9 cellular contexts compared by ENCODE assay signal in genomic region chr17:50687200-50688066, GRCh38. TPM values are rescaled to one million over a fixed set of nuclear protein-coding genes. Genes with fewer than 3 reads are reported as not detected.
A peak's percentile ranks its signal among the peaks of the same experiment; 100 is the strongest.
DNase-seq lines count a peak whose midpoint lies in the region; ATAC-seq, FAIRE-seq and TF ChIP-seq lines count a peak whose summit lies in the region.
"Had no signal": no experiment of that assay in that cellular context is flagged by ENCODE, and none has a peak within 500 bp of the region (broad histone marks: within the 10 kb centered on the region; RNA-seq: fewer than 3 reads in every experiment).

No MANE protein-coding gene starts in this region.

- intact Hi-C loops in HepG2 (cut with micrococcal nuclease; ENCODE audit: unreplicated experiment) (loop anchor here (2.0 kb wide), 1 partner anchor 53 kb away; the partner anchor contains the start of gene ABCC3), transverse colon (cut with DNase I; ENCODE audit: low total_unique reads) (no loop called here), head of caudate nucleus (cut with DNase I) (no loop called here)

- FAIRE-seq in HepG2 (lab: Jason Lieb, UNC): no peak

- H3K36me3 ChIP-seq in HepG2 (replicated peaks in 1 of 2; ENCODE audit: control insufficient read depth in 1 of 2, insufficient read depth in 2 of 2, low read length in 2 of 2): no peaks in the 10 kb centered on the region
- H3K36me3 ChIP-seq in transverse colon: no peaks in the 10 kb centered on the region

- no peak overlapping the region for H3K4me3 Mint-ChIP-seq in brain
- H3K4me3 Mint-ChIP-seq: T-cell had no signal

- peaks cover 18% of the 10 kb centered on the region for H3K79me2 ChIP-seq in HepG2 (ENCODE audit: insufficient read depth, low read length)

- H3K27ac Mint-ChIP-seq in brain: peak overlapping the region in 4 of 5 experiments; percentile 8 to 91 (median 62)
- H3K27ac Mint-ChIP-seq: T-cell had no signal

- CTCF ChIA-PET in HepG2 (lab: Yijun Ruan, JAX; ENCODE audit: low intra/inter-chr PET ratio, low total read pairs): no interaction called here

- peak; percentile 59 for ATAC-seq in HepG2
- ATAC-seq in left lobe of liver: no peak
- ATAC-seq: T-cell had no signal

- POLR2A ChIA-PET in HepG2 (lab: Yijun Ruan, JAX): interaction anchor here (0.8 to 21.3 kb wide), 17 partner anchors 7 to 208 kb away, joined by 3 to 839 read pairs (median 5); partner anchors contain the start of genes ABCC3, ANKRD40, CACNA1G and LUC7L3

- peaks cover 0 to 7% (median 0%) of the 10 kb centered on the region in 5 experiments for H3K9me3 Mint-ChIP-seq in brain
- H3K9me3 Mint-ChIP-seq: T-cell had no signal

- H3K4me1 Mint-ChIP-seq in brain: peaks cover 64% of the 10 kb centered on the region

- WGBS in HepG2 (ENCODE audit: low lambda C conversion rate): 41% methylated on average over 16 of the region's 16 CpGs
- WGBS in transverse colon (ENCODE audit: low coverage in 1 of 2), 2 donors: 79 to 81% methylated on average over 3 to 16 of the region's 16 CpGs

- H3K27me3 ChIP-seq in HepG2 (ENCODE audit: control insufficient read depth in 1 of 2, insufficient read depth in 2 of 2, low read length in 2 of 2) (no peaks in the 10 kb centered on the region; a peak in 1 of 5 replicates), transverse colon (no peaks in the 10 kb centered on the region)

- no peaks in the 10 kb centered on the region for H4K20me1 ChIP-seq in HepG2 (ENCODE audit: insufficient read depth, low read length)

- H3K9ac ChIP-seq in HepG2 (ENCODE audit: insufficient read depth, low read depth, low read length): peak overlapping the region; percentile 87

- peaks cover 99% of the 10 kb centered on the region for H3K4me1 ChIP-seq in HepG2 (ENCODE audit: insufficient read depth, low read length)
- H3K4me1 ChIP-seq in transverse colon: peaks cover 43 to 84% (median 69%) of the 10 kb centered on the region in 4 donors

- H3K4me3 ChIP-seq in HepG2 (replicated peaks in 1 of 3; ENCODE audit: insufficient read depth in 1 of 3, low read depth in 2 of 3, low read length in 3 of 3): peak overlapping the region; percentile 32 to 75 (median 39)
- no peak overlapping the region for H3K4me3 ChIP-seq in transverse colon

- DNase-seq in DMS 273 (lab: John Stamatoyannopoulos, UW; ENCODE audit: unreplicated experiment): peak; percentile 48
- no peak for DNase-seq in DMS 273 treated with DMSO at 0.1 percent for 48 hours (lab: John Stamatoyannopoulos, UW)
- peak; percentile 85 for DNase-seq in HepG2 (ENCODE audit: low spot score)
- DNase-seq in transverse colon: no peak
- DNase-seq in head of caudate nucleus: no peak
- no peak for DNase-seq in dedifferentiated amniotic fluid mesenchymal stem cell (ENCODE audit: extremely low spot score)
- no peak for DNase-seq in left lobe of liver (ENCODE audit: low spot score)
- DNase-seq: T-cell had no signal

- BruUV-seq in HepG2 (replicated peaks; lab: Mats Ljungman, UMichigan): TSS peak; percentile 84

- TF ChIP-seq POLR2A in HepG2 (IDR thresholded peaks at IDR 0.05; ENCODE audit: insufficient read depth in 1 of 2, low read depth in 2 of 2, low read length in 2 of 2) (no peak), transverse colon (IDR thresholded peaks at IDR 0.05) (no peak)

- H3K9me3 ChIP-seq in HepG2 (ENCODE audit: low read length) (no peaks in the 10 kb centered on the region), transverse colon (no peaks in the 10 kb centered on the region)

- TF ChIP-seq EP300 in HepG2 (IDR thresholded peaks at IDR 0.05; ENCODE audit: low read depth in 2 of 2, low read length in 2 of 2) (peak in 1 of 2 experiments; percentile 37; a peak in 2 of 4 replicates), HepG2 (CRISPR knock-in tag; IDR thresholded peaks at IDR 0.05; ENCODE audit: borderline replicate concordance) (0 out of 2 replicates have a peak, but pooled peaks have one; percentile 55), transverse colon (IDR thresholded peaks at IDR 0.05; ENCODE audit: low read depth) (no peak)

- peaks cover 5% of the 10 kb centered on the region for H3K27me3 Mint-ChIP-seq in brain

- no peak overlapping the region for H2AFZ ChIP-seq in HepG2 (ENCODE audit: low read length)

- no peak for TF ChIP-seq CTCF in brain (conservative IDR thresholded peaks at IDR 0.05)
- peak; percentile 12; the same call in 1 of the 2 replicates for TF ChIP-seq CTCF in HepG2 (CRISPR knock-in tag; IDR thresholded peaks at IDR 0.05)
- no peak for TF ChIP-seq CTCF in transverse colon (IDR thresholded peaks at IDR 0.05)

- H3K4me2 ChIP-seq in HepG2 (ENCODE audit: low read depth, low read length): peak overlapping the region; percentile 93

- TF ChIP-seq RAD21 in HepG2 (CRISPR knock-in tag; IDR thresholded peaks at IDR 0.05): peak; percentile 70

- in situ Hi-C loops in HepG2 (cut with HindIII; ENCODE audit: extremely low pct_ligation_motif_present, low pct_unique_long_range_greater_than_20kb) (no loop called here), transverse colon (cut with MboI; ENCODE audit: low pct_ligation_motif_present in 1 of 4, low pct_unique_long_range_greater_than_20kb in 1 of 4, low sequenced_read_pairs in 3 of 4) (no loop called here)

- H3K27ac ChIP-seq in HepG2 (ENCODE audit: extremely low read length, insufficient read depth, low read length) (peak overlapping the region; percentile 99), transverse colon (peak overlapping the region; percentile 85 to 89 (median 88))

- peaks cover under 1% of the 10 kb centered on the region for H3K36me3 Mint-ChIP-seq in brain

RNA-seq across cellular contexts. Expression of gene ANKRD40, which starts 20.3 kb away (rescaled TPM):
- polyA plus RNA-seq in brain (ENCODE audit: insufficient read depth, low read depth, low replicate concordance) (49.0 TPM), HepG2 (2011; rRNA removed) (30.2 and 35.0 TPM in 2 replicates)
- total RNA-seq in HepG2 (2016; rRNA removed; fragmentation: Illumina TruSeq; extraction: Trizol) (46.4 and 52.4 TPM in 2 replicates), transverse colon (10 to 100 TPM; 18.7 to 30.8 (median 24.2) TPM), left lobe of liver (15.6 TPM)
- 14.8 and 17.0 TPM in 2 replicates for total RNA-seq in HepG2 (2016; cell fraction: cytosol; rRNA removed; fragmentation: Illumina TruSeq; extraction: Trizol; ENCODE audit: low read depth)
- 43.9 and 45.1 TPM in 2 replicates for total RNA-seq in HepG2 (2016; cell fraction: insoluble cytoplasmic fraction; rRNA removed; fragmentation: Illumina TruSeq; extraction: Trizol)
- 53.6 and 57.7 TPM in 2 replicates for total RNA-seq in HepG2 (2016; cell fraction: membrane; rRNA removed; fragmentation: Illumina TruSeq; extraction: Trizol)
- total RNA-seq in HepG2 (2016; cell fraction: nucleus; rRNA removed; fragmentation: Illumina TruSeq; extraction: Trizol): 27.7 and 32.1 TPM in 2 replicates
- polyA plus RNA-seq in HepG2 (2011; cell fraction: cytosol; rRNA removed): 20.9 and 27.5 TPM in 2 replicates
- polyA plus RNA-seq in HepG2 (2011; cell fraction: nucleus; rRNA removed): 14.0 and 17.7 TPM in 2 replicates
- 25.7 and 26.1 TPM in 2 replicates for polyA plus RNA-seq in HepG2 (2012)
- polyA plus RNA-seq in HepG2 (2016; cell fraction: cytosol; fragmentation: Illumina TruSeq; extraction: Trizol; ENCODE audit: low read depth): 12.7 TPM in 2 replicates
- polyA plus RNA-seq in HepG2 (2016; cell fraction: insoluble cytoplasmic fraction; fragmentation: Illumina TruSeq; extraction: Trizol; ENCODE audit: low read depth): 37.2 and 46.0 TPM in 2 replicates
- polyA plus RNA-seq in HepG2 (2016; cell fraction: membrane; fragmentation: Illumina TruSeq; extraction: Trizol; ENCODE audit: low read depth): 34.9 and 37.7 TPM in 2 replicates
- 52.0 and 58.7 TPM in 2 replicates for polyA plus RNA-seq in HepG2 (2016; cell fraction: nucleus; fragmentation: Illumina TruSeq; extraction: Trizol; ENCODE audit: insufficient read depth, low read depth)
- polyA minus RNA-seq in HepG2 (2011; rRNA and poly(A)+ RNA removed; ENCODE audit: low replicate concordance): 22.7 and 24.6 TPM in 2 replicates
- 31.7 and 31.9 TPM in 2 replicates for polyA minus RNA-seq in HepG2 (2011; cell fraction: cytosol; rRNA and poly(A)+ RNA removed)
- polyA minus RNA-seq in HepG2 (2011; cell fraction: nucleus; rRNA and poly(A)+ RNA removed): 21.2 and 23.9 TPM in 2 replicates

RNA-seq across cellular contexts. Expression of gene LUC7L3, which starts 32.0 kb away (rescaled TPM):
- 34.1 TPM for polyA plus RNA-seq in brain (ENCODE audit: insufficient read depth, low read depth, low replicate concordance)
- 60.2 and 108 TPM in 2 replicates for total RNA-seq in HepG2 (2016; rRNA removed; fragmentation: Illumina TruSeq; extraction: Trizol)
- total RNA-seq in HepG2 (2016; cell fraction: cytosol; rRNA removed; fragmentation: Illumina TruSeq; extraction: Trizol; ENCODE audit: low read depth): 18.8 and 26.1 TPM in 2 replicates
- 62.5 and 109 TPM in 2 replicates for total RNA-seq in HepG2 (2016; cell fraction: insoluble cytoplasmic fraction; rRNA removed; fragmentation: Illumina TruSeq; extraction: Trizol)
- total RNA-seq in HepG2 (2016; cell fraction: membrane; rRNA removed; fragmentation: Illumina TruSeq; extraction: Trizol): 14.5 and 18.9 TPM in 2 replicates
- total RNA-seq in HepG2 (2016; cell fraction: nucleus; rRNA removed; fragmentation: Illumina TruSeq; extraction: Trizol): 195 TPM in 2 replicates
- polyA plus RNA-seq in HepG2 (2011; rRNA removed): 95.9 and 120 TPM in 2 replicates
- 30.0 and 34.7 TPM in 2 replicates for polyA plus RNA-seq in HepG2 (2011; cell fraction: cytosol; rRNA removed)
- 415 and 478 TPM in 2 replicates for polyA plus RNA-seq in HepG2 (2011; cell fraction: nucleus; rRNA removed)
- 194 and 235 TPM in 2 replicates for polyA plus RNA-seq in HepG2 (2012)
- polyA plus RNA-seq in HepG2 (2016; cell fraction: cytosol; fragmentation: Illumina TruSeq; extraction: Trizol; ENCODE audit: low read depth): 7.1 and 8.6 TPM in 2 replicates
- 136 and 147 TPM in 2 replicates for polyA plus RNA-seq in HepG2 (2016; cell fraction: insoluble cytoplasmic fraction; fragmentation: Illumina TruSeq; extraction: Trizol; ENCODE audit: low read depth)
- 13.0 and 18.1 TPM in 2 replicates for polyA plus RNA-seq in HepG2 (2016; cell fraction: membrane; fragmentation: Illumina TruSeq; extraction: Trizol; ENCODE audit: low read depth)
- 530 TPM in 2 replicates for polyA plus RNA-seq in HepG2 (2016; cell fraction: nucleus; fragmentation: Illumina TruSeq; extraction: Trizol; ENCODE audit: insufficient read depth, low read depth)
- polyA minus RNA-seq in HepG2 (2011; rRNA and poly(A)+ RNA removed; ENCODE audit: low replicate concordance): 33.0 and 52.4 TPM in 2 replicates
- 14.1 and 14.4 TPM in 2 replicates for polyA minus RNA-seq in HepG2 (2011; cell fraction: cytosol; rRNA and poly(A)+ RNA removed)
- 321 and 363 TPM in 2 replicates for polyA minus RNA-seq in HepG2 (2011; cell fraction: nucleus; rRNA and poly(A)+ RNA removed)
- 100 to 1,000 TPM in 3 of 4 donors, 10 to 100 TPM in 1; 62.8 to 984 (median 159) TPM for total RNA-seq in transverse colon
- total RNA-seq in left lobe of liver: 43.6 TPM

RNA-seq across cellular contexts. Expression of gene ABCC3, which starts 52.8 kb away (rescaled TPM):
- polyA plus RNA-seq in brain (ENCODE audit: insufficient read depth, low read depth, low replicate concordance): 0.97 TPM
- total RNA-seq in HepG2 (2016; rRNA removed; fragmentation: Illumina TruSeq; extraction: Trizol): 18.0 and 25.2 TPM in 2 replicates
- 13.3 and 13.8 TPM in 2 replicates for total RNA-seq in HepG2 (2016; cell fraction: cytosol; rRNA removed; fragmentation: Illumina TruSeq; extraction: Trizol; ENCODE audit: low read depth)
- 14.4 and 28.1 TPM in 2 replicates for total RNA-seq in HepG2 (2016; cell fraction: insoluble cytoplasmic fraction; rRNA removed; fragmentation: Illumina TruSeq; extraction: Trizol)
- 23.1 and 25.2 TPM in 2 replicates for total RNA-seq in HepG2 (2016; cell fraction: membrane; rRNA removed; fragmentation: Illumina TruSeq; extraction: Trizol)
- 38.6 and 38.7 TPM in 2 replicates for total RNA-seq in HepG2 (2016; cell fraction: nucleus; rRNA removed; fragmentation: Illumina TruSeq; extraction: Trizol)
- 50.5 and 50.7 TPM in 2 replicates for polyA plus RNA-seq in HepG2 (2011; rRNA removed)
- polyA plus RNA-seq in HepG2 (2011; cell fraction: cytosol; rRNA removed): 19.0 and 24.0 TPM in 2 replicates
- polyA plus RNA-seq in HepG2 (2011; cell fraction: nucleus; rRNA removed): 331 and 391 TPM in 2 replicates
- polyA plus RNA-seq in HepG2 (2012): 15.7 and 38.4 TPM in 2 replicates
- polyA plus RNA-seq in HepG2 (2016; cell fraction: cytosol; fragmentation: Illumina TruSeq; extraction: Trizol; ENCODE audit: low read depth): 15.1 and 15.9 TPM in 2 replicates
- polyA plus RNA-seq in HepG2 (2016; cell fraction: insoluble cytoplasmic fraction; fragmentation: Illumina TruSeq; extraction: Trizol; ENCODE audit: low read depth): 17.3 and 21.5 TPM in 2 replicates
- 23.7 and 24.5 TPM in 2 replicates for polyA plus RNA-seq in HepG2 (2016; cell fraction: membrane; fragmentation: Illumina TruSeq; extraction: Trizol; ENCODE audit: low read depth)
- 84.3 and 87.4 TPM in 2 replicates for polyA plus RNA-seq in HepG2 (2016; cell fraction: nucleus; fragmentation: Illumina TruSeq; extraction: Trizol; ENCODE audit: insufficient read depth, low read depth)
- polyA minus RNA-seq in HepG2 (2011; rRNA and poly(A)+ RNA removed; ENCODE audit: low replicate concordance): 73.4 and 78.1 TPM in 2 replicates
- 10.9 and 17.8 TPM in 2 replicates for polyA minus RNA-seq in HepG2 (2011; cell fraction: cytosol; rRNA and poly(A)+ RNA removed)
- polyA minus RNA-seq in HepG2 (2011; cell fraction: nucleus; rRNA and poly(A)+ RNA removed): 61.9 and 63.1 TPM in 2 replicates
- 100 to 1,000 TPM; 297 to 655 (median 533) TPM for total RNA-seq in transverse colon
- total RNA-seq in left lobe of liver: 326 TPM

Comparison
In these comparisons a context has a peak if more than half of its experiments do, and no peak if none do; other contexts are left out.
1. DNase-seq: peak in DMS 273 (single experiment) and HepG2 (single experiment); none in DMS 273 treated with DMSO at 0.1 percent for 48 hours (single experiment), transverse colon (single experiment), head of caudate nucleus (0 of 42), dedifferentiated amniotic fluid mesenchymal stem cell (single experiment) and left lobe of liver (single experiment).
2. H3K4me3 ChIP-seq: peak in HepG2 (3 of 3); none in transverse colon (0 of 4).